21 cellular contexts compared by ENCODE assay signal in the genomic region with DNA sequence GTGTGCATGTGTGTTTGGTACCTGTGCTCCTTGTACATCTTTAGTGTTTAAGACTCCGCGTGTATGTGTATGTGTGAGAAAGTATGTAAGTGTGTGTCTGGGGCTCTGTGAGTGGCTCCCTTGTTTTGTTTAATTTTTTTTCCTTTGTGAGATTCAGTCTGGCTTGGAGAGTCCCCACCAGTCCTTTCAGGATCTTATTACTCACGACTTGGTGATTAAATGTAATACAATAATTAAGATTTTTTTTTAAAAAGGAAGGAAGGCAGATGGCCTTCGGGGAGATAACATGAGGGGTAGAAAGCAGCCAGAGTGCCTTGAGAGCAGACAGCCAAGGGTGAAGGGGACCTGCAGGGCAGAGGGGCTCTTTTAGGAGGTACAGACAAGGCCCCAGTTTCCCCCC. TPM values are rescaled to one million over a fixed set of nuclear protein-coding genes. Genes with fewer than 3 reads are reported as not detected.
DNase-seq lines count a peak whose midpoint lies in the region; ATAC-seq, FAIRE-seq and TF ChIP-seq lines count a peak whose summit lies in the region.
"Had no signal": no experiment of that assay in that cellular context is flagged by ENCODE, and none has a peak within 500 bp of the region (broad histone marks: within the 10 kb centered on the region; RNA-seq: fewer than 3 reads in every experiment).

No MANE protein-coding gene starts in this region.

- no peak overlapping the region for H2AK5ac ChIP-seq in neuronal stem cell (ENCODE audit: low read depth, low read length)

- no peak overlapping the region for H3K18ac ChIP-seq in neuronal stem cell (ENCODE audit: low read length)

- H2AFZ ChIP-seq in astrocyte (ENCODE audit: low read depth, low read length), result peak overlapping the region; percentile 42
- H2AFZ ChIP-seq in neuronal stem cell (ENCODE audit: low read length), result no peak overlapping the region

- H3K36me3 Mint-ChIP-seq in astrocyte (ENCODE audit: low read depth, unreplicated experiment), result no peaks in the 10 kb centered on the region
- H3K36me3 Mint-ChIP-seq in activated CD8-positive, alpha-beta T cell treated with anti-CD3 and anti-CD28 coated beads for 36 hours (ENCODE audit: low read depth), result no peaks in the 10 kb centered on the region
- no peaks in the 10 kb centered on the region for H3K36me3 Mint-ChIP-seq in activated naive CD4-positive, alpha-beta T cell treated with anti-CD3 and anti-CD28 coated beads, Interleukin-2, amount 10 ng/mL, durations not matched to agents 7 days and 5 days
- H3K36me3 Mint-ChIP-seq: CD8-positive, alpha-beta T cell had no signal

- no peak for FAIRE-seq in astrocyte (lab: Jason Lieb, UNC)
- FAIRE-seq: K562 had no signal

- no peaks in the 10 kb centered on the region for H3K79me2 ChIP-seq in astrocyte (ENCODE audit: insufficient read depth, low read length)

- no peak overlapping the region for H2BK5ac ChIP-seq in neuronal stem cell (ENCODE audit: low read length)

- peaks cover 6% of the 10 kb centered on the region for H3K27me3 Mint-ChIP-seq in astrocyte (ENCODE audit: low read depth, unreplicated experiment)
- peaks cover 4% of the 10 kb centered on the region for H3K27me3 Mint-ChIP-seq in activated CD8-positive, alpha-beta T cell treated with anti-CD3 and anti-CD28 coated beads for 36 hours
- H3K27me3 Mint-ChIP-seq in activated naive CD4-positive, alpha-beta T cell treated with anti-CD3 and anti-CD28 coated beads, Interleukin-2, amount 10 ng/mL, durations not matched to agents 7 days and 5 days, result peaks cover 29% of the 10 kb centered on the region

- no peaks in the 10 kb centered on the region for H3K36me3 ChIP-seq in astrocyte (ENCODE audit: insufficient read depth, low read length)
- H3K36me3 ChIP-seq in neuronal stem cell (replicated peaks in 1 of 2; ENCODE audit: control insufficient read depth in 2 of 2, insufficient read depth in 2 of 2, low read length in 2 of 2), result no peaks in the 10 kb centered on the region
- no peaks in the 10 kb centered on the region for H3K36me3 ChIP-seq in mucosa of descending colon (ENCODE audit: low read depth)
- H3K36me3 ChIP-seq: MG63, SJSA1 had no signal

- no CpG with 5 or more reads among the region's 4 CpGs for WGBS in neuronal stem cell (ENCODE audit: extremely low coverage in 2 of 2, insufficient read length in 2 of 2, insufficient replicate concordance in 1 of 2), 2 donors

- no peak overlapping the region for H2BK120ac ChIP-seq in neuronal stem cell (ENCODE audit: low read depth, low read length)

- TF ChIP-seq CTCF in astrocyte (IDR thresholded peaks at IDR 0.05; ENCODE audit: insufficient read depth, low read depth, low read length) (no peak), mucosa of descending colon (IDR thresholded peaks at IDR 0.05) (no peak)
- no peak for TF ChIP-seq CTCF in activated CD8-positive, alpha-beta T cell treated with anti-CD3 and anti-CD28 coated beads for 36 hours (IDR thresholded peaks at IDR 0.05)

- H4K20me1 ChIP-seq in astrocyte (ENCODE audit: insufficient read depth, low read length), result no peaks in the 10 kb centered on the region

- H3K4me3 ChIP-seq in astrocyte (ENCODE audit: insufficient read depth, low read depth, low read length) (no peak overlapping the region), neuronal stem cell (ENCODE audit: low read length in 2 of 2) (no peak overlapping the region), mucosa of descending colon (no peak overlapping the region)
- H3K4me3 ChIP-seq: K562, MG63, SJSA1 had no signal

- no peak overlapping the region for H4K91ac ChIP-seq in neuronal stem cell (ENCODE audit: low read depth, low read length, poor library complexity)

- H2BK12ac ChIP-seq in neuronal stem cell (ENCODE audit: low read length), result no peak overlapping the region

- no peak overlapping the region for H3K14ac ChIP-seq in neuronal stem cell (ENCODE audit: low read length)

- H3K79me1 ChIP-seq in neuronal stem cell (ENCODE audit: low read depth, low read length), result peaks cover 3% of the 10 kb centered on the region

- H3K4ac ChIP-seq in neuronal stem cell (ENCODE audit: low read length), result no peak overlapping the region

- ATAC-seq in mucosa of descending colon, result no peak
- no peak for ATAC-seq in activated CD8-positive, alpha-beta T cell treated with anti-CD3 and anti-CD28 coated beads for 36 hours
- ATAC-seq: CD8-positive, alpha-beta T cell; K562; Right ventricle myocardium inferior had no signal

- H3K4me1 ChIP-seq in astrocyte (ENCODE audit: insufficient read depth, low read length) (peaks cover 17% of the 10 kb centered on the region), neuronal stem cell (ENCODE audit: control insufficient read depth in 2 of 2, insufficient read depth in 1 of 2, low read depth in 1 of 2, low read length in 2 of 2) (peaks cover 2 to 4% of the 10 kb centered on the region in 2 donors), mucosa of descending colon (ENCODE audit: low read depth) (no peaks in the 10 kb centered on the region)

- POLR2A ChIA-PET in activated CD8-positive, alpha-beta T cell treated with anti-CD3 and anti-CD28 coated beads for 36 hours (lab: Charles Lee), result no interaction called here

- peaks cover 28% of the 10 kb centered on the region for H3K4me1 Mint-ChIP-seq in astrocyte (ENCODE audit: low read depth, unreplicated experiment)
- no peaks in the 10 kb centered on the region for H3K4me1 Mint-ChIP-seq in activated CD8-positive, alpha-beta T cell treated with anti-CD3 and anti-CD28 coated beads for 36 hours (ENCODE audit: low read depth)
- H3K4me1 Mint-ChIP-seq in activated naive CD4-positive, alpha-beta T cell treated with anti-CD3 and anti-CD28 coated beads, Interleukin-2, amount 10 ng/mL, durations not matched to agents 7 days and 5 days, result no peaks in the 10 kb centered on the region

- no peaks in the 10 kb centered on the region for H3K27me3 ChIP-seq in astrocyte (ENCODE audit: insufficient read depth, low read length)
- H3K27me3 ChIP-seq in neuronal stem cell (ENCODE audit: control insufficient read depth in 3 of 3, insufficient read depth in 3 of 3, low read depth in 1 of 3, low read length in 3 of 3), result peaks cover 0 to 7% (median 0%) of the 10 kb centered on the region in 3 experiments
- H3K27me3 ChIP-seq: MG63, SJSA1 had no signal

- H3K4me2 ChIP-seq in astrocyte (ENCODE audit: low read length), result no peak overlapping the region
- no peak overlapping the region for H3K4me2 ChIP-seq in neuronal stem cell (ENCODE audit: insufficient read depth, low read length, poor library complexity, severe bottlenecking)

- H3K27ac Mint-ChIP-seq in astrocyte (ENCODE audit: unreplicated experiment), result no peak overlapping the region
- H3K27ac Mint-ChIP-seq in activated CD8-positive, alpha-beta T cell treated with anti-CD3 and anti-CD28 coated beads for 36 hours, result no peak overlapping the region
- no peak overlapping the region for H3K27ac Mint-ChIP-seq in activated naive CD4-positive, alpha-beta T cell treated with anti-CD3 and anti-CD28 coated beads, Interleukin-2, amount 10 ng/mL, durations not matched to agents 7 days and 5 days
- H3K27ac Mint-ChIP-seq: CD8-positive, alpha-beta T cell; H9; HFFc6 had no signal

- no peak overlapping the region for H3K23ac ChIP-seq in neuronal stem cell (ENCODE audit: low read depth, low read length, poor library complexity)

- intact Hi-C loops in mucosa of descending colon (cut with DNase I, micrococcal nuclease), result no loop called here
- intact Hi-C loops in activated CD8-positive, alpha-beta T cell treated with anti-CD3 and anti-CD28 coated beads for 36 hours (cut with micrococcal nuclease), result no loop called here

- H3K9ac ChIP-seq in astrocyte (ENCODE audit: low read length), result no peak overlapping the region
- H3K9ac ChIP-seq in neuronal stem cell (ENCODE audit: low read depth, low read length, poor library complexity), result no peak overlapping the region

- H4K8ac ChIP-seq in neuronal stem cell (ENCODE audit: low read depth, low read length), result no peak overlapping the region

- no peaks in the 10 kb centered on the region for H3K9me3 Mint-ChIP-seq in astrocyte (ENCODE audit: unreplicated experiment)
- no peaks in the 10 kb centered on the region for H3K9me3 Mint-ChIP-seq in activated CD8-positive, alpha-beta T cell treated with anti-CD3 and anti-CD28 coated beads for 36 hours
- H3K9me3 Mint-ChIP-seq in activated naive CD4-positive, alpha-beta T cell treated with anti-CD3 and anti-CD28 coated beads, Interleukin-2, amount 10 ng/mL, durations not matched to agents 7 days and 5 days, result no peaks in the 10 kb centered on the region
- H3K9me3 Mint-ChIP-seq: CD8-positive, alpha-beta T cell; H9; HFFc6 had no signal

- CTCF ChIA-PET in activated CD8-positive, alpha-beta T cell treated with anti-CD3 and anti-CD28 coated beads for 36 hours (lab: Charles Lee), result no interaction called here
- CTCF ChIA-PET in activated naive CD4-positive, alpha-beta T cell treated with anti-CD3 and anti-CD28 coated beads, Interleukin-2, amount 10 ng/mL, durations not matched to agents 7 days and 5 days (lab: Charles Lee), result interaction anchor here (0.6 kb wide), 1 partner anchor 28 kb away, joined by 3 read pairs; no protein-coding TSS in a partner anchor

- H3K9me3 ChIP-seq in astrocyte (ENCODE audit: insufficient read depth, low read depth, low read length) (no peaks in the 10 kb centered on the region), neuronal stem cell (replicated peaks in 1 of 2; ENCODE audit: control insufficient read depth in 2 of 2, insufficient read depth in 1 of 2, low read depth in 1 of 2, low read length in 2 of 2) (no peaks in the 10 kb centered on the region), mucosa of descending colon (no peaks in the 10 kb centered on the region)
- H3K9me3 ChIP-seq: MG63, SJSA1 had no signal

- peak; percentile 26 for DNase-seq in EH (ENCODE audit: low read depth)
- DNase-seq in NCI-H2171 (lab: John Stamatoyannopoulos, UW), result peak; percentile 67
- no peak for DNase-seq in astrocyte (ENCODE audit: low read depth)
- DNase-seq in neuronal stem cell (ENCODE audit: low spot score), result no peak
- no peak for DNase-seq in mucosa of descending colon
- no peak for DNase-seq in activated CD8-positive, alpha-beta T cell treated with anti-CD3 and anti-CD28 coated beads for 36 hours
- no peak for DNase-seq in NCI-H1694 treated with DMSO at 0.1 percent for 48 hours (lab: John Stamatoyannopoulos, UW)
- DNase-seq in activated naive CD4-positive, alpha-beta T cell treated with anti-CD3 and anti-CD28 coated beads, Interleukin-2, amount 10 ng/mL, durations not matched to agents 7 days and 5 days, result no peak
- DNase-seq: C1 segment of cervical spinal cord; CD8-positive, alpha-beta T cell; EL; H9; HFFc6; MG63; NCI-H1417; NCI-H187 treated with DMSO at 0.1 percent for 48 hours; NCI-H446; NCI-H526 had no signal

- H3K27ac ChIP-seq in astrocyte (ENCODE audit: low read depth, low read length) (no peak overlapping the region), neuronal stem cell (replicated peaks; ENCODE audit: low read length) (no peak overlapping the region)
- H3K27ac ChIP-seq: SJSA1 had no signal

- no peak overlapping the region for H3K4me3 Mint-ChIP-seq in astrocyte (ENCODE audit: unreplicated experiment)
- no peak overlapping the region for H3K4me3 Mint-ChIP-seq in activated CD8-positive, alpha-beta T cell treated with anti-CD3 and anti-CD28 coated beads for 36 hours
- no peak overlapping the region for H3K4me3 Mint-ChIP-seq in activated naive CD4-positive, alpha-beta T cell treated with anti-CD3 and anti-CD28 coated beads, Interleukin-2, amount 10 ng/mL, durations not matched to agents 7 days and 5 days
- H3K4me3 Mint-ChIP-seq: CD8-positive, alpha-beta T cell; H9; HFFc6 had no signal

- H2BK15ac ChIP-seq in neuronal stem cell (ENCODE audit: low read length), result peak overlapping the region; percentile 69

RNA-seq across cellular contexts. Expression of a gene that starts 33.9 kb away (rescaled TPM):
- total RNA-seq in astrocyte (95.7 and 97.6 TPM in 2 replicates), mucosa of descending colon (1 to 10 TPM in 2 of 3 donors, under 1 TPM in 1; 0.58 to 3.0 (median 1.5) TPM)
- polyA plus RNA-seq in neuronal stem cell (2013, experiment 1 of 2), result 181 TPM
- 177 TPM for polyA plus RNA-seq in neuronal stem cell (2013, experiment 2 of 2)
- under 1 TPM; 0.16 to 0.22 TPM for total RNA-seq in activated CD8-positive, alpha-beta T cell treated with anti-CD3 and anti-CD28 coated beads for 36 hours
- total RNA-seq: CD8-positive, alpha-beta T cell had no signal

Comparison
In these comparisons a context has a peak if more than half of its experiments do, and no peak if none do; other contexts are left out.
1. DNase-seq: peak in EH (single experiment) and NCI-H2171 (single experiment); none in astrocyte (single experiment), neuronal stem cell (single experiment), mucosa of descending colon (0 of 3), activated CD8-positive, alpha-beta T cell treated with anti-CD3 and anti-CD28 coated beads for 36 hours (single experiment), NCI-H1694 treated with DMSO at 0.1 percent for 48 hours (single experiment) and activated naive CD4-positive, alpha-beta T cell treated with anti-CD3 and anti-CD28 coated beads, Interleukin-2, amount 10 ng/mL, durations not matched to agents 7 days and 5 days (single experiment).
2. RNA of a gene that starts 33.9 kb away (total RNA-seq): 95.7 to 97.6 TPM in astrocyte; 0.58 to 3.0 TPM in mucosa of descending colon and 0.16 to 0.22 TPM in activated CD8-positive, alpha-beta T cell treated with anti-CD3 and anti-CD28 coated beads for 36 hours; every median in the first group is over 10 times any median in the second.